In the genomic region with DNA sequence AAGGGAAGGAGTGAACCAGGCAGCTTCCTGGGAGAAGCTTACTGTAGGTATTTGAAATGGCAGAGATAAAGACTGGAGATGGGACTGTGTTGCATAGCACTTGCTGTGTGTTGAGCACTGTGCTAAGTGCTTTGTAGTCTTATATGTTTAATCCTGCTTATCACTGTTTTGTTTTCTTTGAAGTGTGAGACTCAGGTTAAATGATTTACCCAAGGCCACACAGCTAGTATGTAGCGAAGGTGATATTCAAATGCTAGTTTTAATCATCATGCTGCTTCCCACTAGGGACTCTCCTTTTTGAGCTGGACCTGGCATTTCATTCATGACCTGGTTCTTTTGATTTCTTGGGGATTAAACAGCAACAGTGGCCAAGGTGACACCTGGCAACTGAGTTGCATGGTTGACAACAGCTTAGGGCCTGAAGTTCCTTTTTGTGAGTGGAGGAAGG, we compare ENCODE assay signal across 1 cellular context.
TF ChIP-seq lines count a peak whose summit lies in the region.

No MANE protein-coding gene starts in this region.

TF ChIP-seq in GM12878, 131 proteins besides CTCF, POLR2A, EP300 and RAD21:
- TF ChIP-seq RFX5 (IDR thresholded peaks at IDR 0.05; ENCODE audit: low read depth, low read length) = 0 out of 2 replicates have a peak, but pooled peaks have one; percentile 48
- no peak for TF ChIP-seq SUPT20H (IDR thresholded peaks at IDR 0.05; ENCODE audit: borderline replicate concordance, control insufficient read depth, low read depth, low read length)
TF ChIP-seq in GM12878: peak in this region for 1.
